Comparison of ENCODE assay signal across 8 cellular contexts in the genomic region with DNA sequence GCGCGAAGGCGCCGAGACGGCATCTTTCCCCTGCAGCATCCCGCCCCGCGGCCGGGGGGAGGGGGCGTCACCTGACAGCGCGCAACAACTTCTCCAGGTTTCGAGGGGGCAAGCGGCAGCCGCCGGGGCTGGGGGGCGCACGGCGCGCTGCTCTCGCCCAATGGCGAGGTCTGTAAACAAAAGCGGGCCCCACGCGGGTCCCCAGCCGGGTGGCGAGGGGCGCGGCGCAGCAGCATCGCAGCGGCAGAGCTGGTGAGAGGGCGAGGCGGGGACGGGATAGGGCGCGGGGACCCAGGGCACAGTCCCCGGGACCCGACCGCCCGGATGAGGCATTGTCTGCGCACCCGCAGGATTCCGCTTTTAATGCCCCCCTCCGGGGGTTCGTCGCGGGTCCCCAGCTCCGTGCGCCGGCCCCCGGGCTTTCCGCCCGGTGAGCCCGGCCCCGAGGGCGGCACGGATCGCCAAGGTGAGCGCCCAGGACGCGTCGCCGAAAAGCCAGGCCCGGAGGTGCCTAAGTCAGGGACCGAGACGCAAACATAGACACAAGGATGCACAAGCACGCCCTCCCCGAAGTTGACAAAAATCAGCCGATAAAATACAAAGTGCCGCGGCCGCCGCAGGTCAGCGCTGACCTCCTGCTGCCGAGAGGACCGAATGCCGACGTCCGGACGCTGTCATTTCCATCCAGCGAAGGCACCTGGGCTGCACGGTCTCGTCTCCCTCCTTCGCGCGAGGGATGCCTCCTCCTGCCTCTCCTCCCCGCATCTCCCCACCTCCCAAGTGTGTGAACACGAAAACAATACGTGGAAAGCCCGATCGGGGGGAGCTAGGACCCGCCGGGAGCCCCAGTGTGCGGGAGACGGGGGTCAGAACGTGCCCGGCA.
DNase-seq lines count a peak whose midpoint lies in the region; ATAC-seq and TF ChIP-seq lines count a peak whose summit lies in the region.

No MANE protein-coding gene starts in this region.

- no peaks in the 10 kb centered on the region for H3K36me3 ChIP-seq in lower lobe of right lung

- intact Hi-C loops in lower lobe of right lung (cut with DNase I) = no loop called here

- H3K27ac ChIP-seq in lower lobe of right lung = no peak overlapping the region

- peaks cover 16% of the 10 kb centered on the region for H3K4me1 ChIP-seq in lower lobe of right lung

- DNase-seq in ELF-1 (ENCODE audit: low read depth, low spot score) (peak; percentile 71), HK-2 (ENCODE audit: unreplicated experiment) (peak; percentile 49), T-helper 9 cell (peak; percentile 15), lower lobe of right lung (no peak), HuH-7.5 (ENCODE audit: low spot score) (no peak), OCI-M1 (lab: John Stamatoyannopoulos, UW) (no peak)
- peak; percentile 16 for DNase-seq in central memory CD4-positive, alpha-beta T cell
- peak; percentile 3 for DNase-seq in stimulated activated CD8-positive, alpha-beta memory T cell treated with anti-CD3 and anti-CD28 coated beads, Interleukin-12 subunit alpha, Interleukin-12 subunit beta, amount 100 ng/mL, for 4 hours (ENCODE audit: low read depth)

- no peak for ATAC-seq in lower lobe of right lung

- H3K4me3 ChIP-seq in lower lobe of right lung = peak overlapping the region; percentile 63

- H3K9me3 ChIP-seq in lower lobe of right lung = no peaks in the 10 kb centered on the region

- no peak for TF ChIP-seq CTCF in lower lobe of right lung (IDR thresholded peaks at IDR 0.05)

- H3K27me3 ChIP-seq in lower lobe of right lung (ENCODE audit: low read depth) = peaks cover 54% of the 10 kb centered on the region

Comparison
In these comparisons a context has a peak if more than half of its experiments do, and no peak if none do; other contexts are left out.
1. DNase-seq: peak in ELF-1 (single experiment), HK-2 (single experiment), T-helper 9 cell (single experiment), central memory CD4-positive, alpha-beta T cell (single experiment) and stimulated activated CD8-positive, alpha-beta memory T cell treated with anti-CD3 and anti-CD28 coated beads, Interleukin-12 subunit alpha, Interleukin-12 subunit beta, amount 100 ng/mL, for 4 hours (single experiment); none in lower lobe of right lung (single experiment), HuH-7.5 (single experiment) and OCI-M1 (single experiment).